Comparison of ENCODE assay signal across 29 cellular contexts in genomic region chr2:17296676-17297075, GRCh38.
"Had no signal": no experiment of that assay in that cellular context is flagged by ENCODE, and none has a peak within 500 bp of the region (broad histone marks: within the 10 kb centered on the region; RNA-seq: fewer than 3 reads in every experiment).

No MANE protein-coding gene starts in this region.

- H3K9me3 ChIP-seq: adrenal gland, breast epithelium, esophagus muscularis mucosa, gastrocnemius medialis had no signal

- H3K4me3 ChIP-seq: adrenal gland, breast epithelium, cardiac muscle cell, esophagus muscularis mucosa, gastrocnemius medialis had no signal

- H3K27me3 ChIP-seq: adrenal gland, breast epithelium, cardiac muscle cell, esophagus muscularis mucosa, foreskin keratinocyte, gastrocnemius medialis had no signal

- DNase-seq: activated CD4-positive, alpha-beta memory T cell treated with anti-CD3 and anti-CD28 coated beads for 36 hours; activated CD4-positive, alpha-beta T cell treated with anti-CD3 and anti-CD28 coated beads for 36 hours; activated CD4-positive, alpha-beta T cell treated with anti-CD3 and anti-CD28 coated beads, Interleukin-2, amount 10 ng/mL, durations not matched to agents 24 days and 14 days; activated CD4-positive, CD25-positive, alpha-beta regulatory T cell; activated CD4-positive, CD25-positive, alpha-beta regulatory T cell treated with anti-CD3 and anti-CD28 coated beads, Interleukin-2, amount 50 U/mL, for 72 hours; activated CD8-positive, alpha-beta memory T cell treated with anti-CD3 and anti-CD28 coated beads, Interleukin-2, amount 10 ng/mL, durations not matched to agents 7 days and 5 days; activated CD8-positive, alpha-beta memory T cell treated with anti-CD3 and anti-CD28 coated beads, Interleukin-2, amount 50 U/mL, for 4 hours; activated CD8-positive, alpha-beta T cell treated with anti-CD3 and anti-CD28 coated beads, Interleukin-2, amount 10 ng/mL, durations not matched to agents 7 days and 5 days; activated effector memory CD4-positive, alpha-beta T cell treated with anti-CD3 and anti-CD28 coated beads, Interleukin-2, amount 50 U/mL, for 16 hours; activated naive CD4-positive, alpha-beta T cell treated with anti-CD3 and anti-CD28 coated beads for 36 hours; activated naive CD8-positive, alpha-beta T cell treated with anti-CD3 and anti-CD28 coated beads for 36 hours; activated naive CD8-positive, alpha-beta T cell treated with anti-CD3 and anti-CD28 coated beads, Interleukin-2, amount 50 U/mL, for 24 hours; activated T-cell treated with anti-CD3 and anti-CD28 coated beads, Interleukin-2, amount 50 U/mL, for 1 hour; activated T-cell treated with anti-CD3 and anti-CD28 coated beads, Interleukin-2, amount 50 U/mL, for 48 hours; adrenal gland; amygdala; aorta; central memory CD4-positive, alpha-beta T cell; cortex of kidney; dermis blood vessel endothelial cell; effector CD4-positive, alpha-beta T cell; effector memory CD8-positive, alpha-beta T cell; erythroblast; foreskin keratinocyte; gastrocnemius medialis; T-helper 2 cell had no signal

- H3K36me3 ChIP-seq: adrenal gland, breast epithelium, cardiac muscle cell, esophagus muscularis mucosa, gastrocnemius medialis had no signal

- H3K4me1 ChIP-seq: adrenal gland, breast epithelium, esophagus muscularis mucosa, gastrocnemius medialis had no signal

- H3K27ac ChIP-seq: adrenal gland, breast epithelium, cardiac muscle cell, esophagus muscularis mucosa, foreskin keratinocyte, gastrocnemius medialis had no signal

- ATAC-seq: activated CD4-positive, alpha-beta T cell treated with anti-CD3 and anti-CD28 coated beads for 36 hours; activated CD8-positive, alpha-beta memory T cell treated with anti-CD3 and anti-CD28 coated beads, Interleukin-2, amount 10 ng/mL, durations not matched to agents 7 days and 5 days; activated CD8-positive, alpha-beta T cell treated with anti-CD3 and anti-CD28 coated beads, Interleukin-2, amount 10 ng/mL, durations not matched to agents 7 days and 5 days; activated naive CD8-positive, alpha-beta T cell treated with anti-CD3 and anti-CD28 coated beads, Interleukin-2, amount 50 U/mL, for 24 hours; effector memory CD8-positive, alpha-beta T cell; foreskin keratinocyte; gastrocnemius medialis had no signal
